ENCODE assay signal across 24 cellular contexts in genomic region chr22:34588893-34589545, GRCh38.
DNase-seq lines count a peak whose midpoint lies in the region; ATAC-seq and TF ChIP-seq lines count a peak whose summit lies in the region.
"Had no signal": no experiment of that assay in that cellular context is flagged by ENCODE, and none has a peak within 500 bp of the region (broad histone marks: within the 10 kb centered on the region; RNA-seq: fewer than 3 reads in every experiment).

No MANE protein-coding gene starts in this region.

- H3K27ac ChIP-seq in C4-2B (no peak overlapping the region), endodermal cell (ENCODE audit: low read depth, low read length) (no peak overlapping the region)

- DNase-seq in LNCaP clone FGC (ENCODE audit: low read depth) (no peak), endodermal cell (peak; percentile 61), iris pigment epithelial cell (ENCODE audit: low read depth) (peak; percentile 0), NCI-H1694 (lab: John Stamatoyannopoulos, UW) (no peak), KG1 (lab: John Stamatoyannopoulos, UW) (no peak)
- DNase-seq: CD4-positive, CD25-positive, alpha-beta regulatory T cell; GOT3; Kasumi-1; MV-4-11; NCI-H1105 treated with DMSO at 0.1 percent for 48 hours; NCI-H146; NCI-H2081; NCI-H2171 treated with DMSO at 0.1 percent for 48 hours; NCI-H446 treated with DMSO at 0.1 percent for 48 hours; NCI-H526; NCI-H82; NK-92 treated with Interleukin-12 subunit alpha and Interleukin-12 subunit beta, amount 100 ng/mL, for 24 hours; PC-3; SK-N-SH; SW 1271 had no signal

- H3K4me1 ChIP-seq in endodermal cell (ENCODE audit: control insufficient read depth, insufficient read depth, low read length), result peaks cover 17% of the 10 kb centered on the region

- H3K27me3 Mint-ChIP-seq in endodermal cell (ENCODE audit: insufficient read depth), result no peaks in the 10 kb centered on the region
- H3K27me3 Mint-ChIP-seq: CD4-positive, CD25-positive, alpha-beta regulatory T cell had no signal

- no peaks in the 10 kb centered on the region for H3K9me3 ChIP-seq in endodermal cell (ENCODE audit: control insufficient read depth, low read length)
- H3K9me3 ChIP-seq: SK-N-SH had no signal

- no peaks in the 10 kb centered on the region for H3K36me3 ChIP-seq in endodermal cell (ENCODE audit: control insufficient read depth, insufficient read depth, low read length)

- H3K4me3 ChIP-seq in LNCaP clone FGC (ENCODE audit: low read depth, low read length) (no peak overlapping the region), endodermal cell (ENCODE audit: low read length) (no peak overlapping the region)

- no peak overlapping the region for H3K27ac Mint-ChIP-seq in endodermal cell
- H3K27ac Mint-ChIP-seq: CD4-positive, CD25-positive, alpha-beta regulatory T cell had no signal

- ATAC-seq in HG03095 (IDR thresholded peaks at IDR 0.05; ENCODE audit: unreplicated experiment), result no peak
- ATAC-seq in GM21367 (IDR thresholded peaks at IDR 0.05; ENCODE audit: unreplicated experiment), result no peak
- ATAC-seq: HepG2, PC-3 had no signal

- no peak overlapping the region for H3K4me3 Mint-ChIP-seq in endodermal cell
- H3K4me3 Mint-ChIP-seq: CD4-positive, CD25-positive, alpha-beta regulatory T cell had no signal

- WGBS in endodermal cell (ENCODE audit: insufficient coverage in 1 of 2, insufficient read length in 1 of 2), 2 experiments, result 90 to 96% methylated on average over 5 to 23 of the region's 24 CpGs

- H3K9me3 Mint-ChIP-seq in endodermal cell, result no peaks in the 10 kb centered on the region

- H3K36me3 Mint-ChIP-seq in endodermal cell (ENCODE audit: low read depth), result no peaks in the 10 kb centered on the region
- H3K36me3 Mint-ChIP-seq: CD4-positive, CD25-positive, alpha-beta regulatory T cell had no signal

- H3K27me3 ChIP-seq in endodermal cell (ENCODE audit: control insufficient read depth, insufficient read depth, low read length, poor library complexity, severe bottlenecking), result no peaks in the 10 kb centered on the region

- no peak overlapping the region for H3K9ac ChIP-seq in endodermal cell (ENCODE audit: extremely low read depth, low read length, poor library complexity, severe bottlenecking)
- H3K9ac ChIP-seq: SK-N-SH had no signal

- peaks cover 33% of the 10 kb centered on the region for H3K4me1 Mint-ChIP-seq in endodermal cell
- H3K4me1 Mint-ChIP-seq: CD4-positive, CD25-positive, alpha-beta regulatory T cell had no signal

- TF ChIP-seq CTCF in C4-2B (conservative IDR thresholded peaks at IDR 0.05) (0 out of 2 replicates have a peak, but pooled peaks have one; percentile 4), LNCaP clone FGC (IDR thresholded peaks at IDR 0.05; ENCODE audit: control insufficient read depth, extremely low read depth, insufficient read depth) (peak; percentile 35), endodermal cell (conservative IDR thresholded peaks at IDR 0.05) (no peak)

Comparison
In these comparisons a context has a peak if more than half of its experiments do, and no peak if none do; other contexts are left out.
1. DNase-seq: peak in endodermal cell (single experiment) and iris pigment epithelial cell (single experiment); none in LNCaP clone FGC (single experiment), NCI-H1694 (single experiment) and KG1 (single experiment).